ENCODE assay signal across 20 cellular contexts in the genomic region with DNA sequence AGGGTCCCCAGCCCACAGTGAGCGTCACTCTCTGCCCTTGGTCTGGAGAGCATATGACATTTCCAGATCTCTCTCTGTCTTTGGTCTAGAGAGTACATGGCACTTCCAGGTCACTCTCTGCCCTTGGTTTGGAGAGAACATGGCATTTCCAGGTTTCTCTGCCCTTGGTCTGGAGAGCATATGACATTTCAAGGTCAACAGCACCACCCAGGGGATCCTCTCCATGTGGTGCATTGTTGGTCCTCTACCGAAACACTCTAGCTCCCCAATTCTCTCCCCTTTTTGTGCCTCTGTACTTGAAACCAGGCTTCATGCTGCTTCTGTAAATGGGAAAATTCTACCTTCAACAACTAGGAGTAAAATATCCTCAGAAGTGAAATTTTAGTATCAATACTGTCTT.
DNase-seq lines count a peak whose midpoint lies in the region; ATAC-seq, FAIRE-seq and TF ChIP-seq lines count a peak whose summit lies in the region.
"Had no signal": no experiment of that assay in that cellular context is flagged by ENCODE, and none has a peak within 500 bp of the region (broad histone marks: within the 10 kb centered on the region; RNA-seq: fewer than 3 reads in every experiment).

No MANE protein-coding gene starts in this region.

- H2AFZ ChIP-seq in HepG2 (ENCODE audit: low read length) (no peak overlapping the region), GM23338 (no peak overlapping the region), GM12878 (ENCODE audit: control insufficient read depth, low read depth, low read length) (no peak overlapping the region)

- no peak overlapping the region for H3K27ac Mint-ChIP-seq in GM23338
- H3K27ac Mint-ChIP-seq: CD4-positive, alpha-beta memory T cell had no signal

- H3K27me3 ChIP-seq in HepG2 (ENCODE audit: control insufficient read depth in 1 of 2, insufficient read depth in 2 of 2, low read length in 2 of 2): no peaks in the 10 kb centered on the region
- H3K27me3 ChIP-seq in right lobe of liver: no peaks in the 10 kb centered on the region
- H3K27me3 ChIP-seq in GM23338 (ENCODE audit: insufficient read depth): no peaks in the 10 kb centered on the region
- H3K27me3 ChIP-seq in GM12878 (replicated peaks in 1 of 2; ENCODE audit: control insufficient read depth in 2 of 2, insufficient read depth in 2 of 2, low read length in 1 of 2): no peaks in the 10 kb centered on the region

- H3K27ac ChIP-seq in HepG2 (ENCODE audit: extremely low read length, insufficient read depth, low read length) (no peak overlapping the region), right lobe of liver (no peak overlapping the region), GM23338 (ENCODE audit: low read depth) (no peak overlapping the region), GM12878 (ENCODE audit: control insufficient read depth, insufficient read depth) (no peak overlapping the region), substantia nigra (ENCODE audit: low read depth, low read length, poor library complexity, severe bottlenecking) (no peak overlapping the region)

- DNase-seq in HepG2 (ENCODE audit: low spot score): no peak
- DNase-seq in right lobe of liver: no peak
- peak; percentile 2 for DNase-seq in GM23338 (ENCODE audit: low spot score)
- DNase-seq in GM12878 (ENCODE audit: low read depth, low spot score): no peak
- DNase-seq in substantia nigra (lab: John Stamatoyannopoulos, UW): no peak
- DNase-seq in A172 (ENCODE audit: low spot score): no peak
- no peak for DNase-seq in cerebellum (ENCODE audit: low spot score)
- DNase-seq: 8988T; C1 segment of cervical spinal cord; Calu3; CD4-positive, alpha-beta memory T cell; COR-L47; DMS153; DMS79 treated with DMSO at 0.1 percent for 48 hours; GF-D8; GOT3; H7; HCEC 1CT had no signal

- intact Hi-C loops in HepG2 (cut with micrococcal nuclease; ENCODE audit: unreplicated experiment) (loop anchor here (1.0 kb wide), 1 partner anchor 461 kb away; no protein-coding TSS in a partner anchor), right lobe of liver (cut with DNase I) (no loop called here), GM12878 (cut with micrococcal nuclease; ENCODE audit: unreplicated experiment) (no loop called here)

- H3K9me3 Mint-ChIP-seq in GM23338: peaks cover 41% of the 10 kb centered on the region

- H3K4me2 ChIP-seq in HepG2 (ENCODE audit: low read depth, low read length): no peak overlapping the region
- no peak overlapping the region for H3K4me2 ChIP-seq in GM23338
- no peak overlapping the region for H3K4me2 ChIP-seq in GM12878 (ENCODE audit: control insufficient read depth, insufficient read depth)

- H3K4me3 Mint-ChIP-seq in GM23338: no peak overlapping the region
- H3K4me3 Mint-ChIP-seq: CD4-positive, alpha-beta memory T cell had no signal

- no peaks in the 10 kb centered on the region for H3K27me3 Mint-ChIP-seq in GM23338 (ENCODE audit: insufficient read depth, low read depth, poor library complexity)

- in situ Hi-C loops in HepG2 (cut with HindIII; ENCODE audit: extremely low pct_ligation_motif_present, low pct_unique_long_range_greater_than_20kb): no loop called here
- in situ Hi-C loops in GM12878 (cut with MboI): no loop called here

- FAIRE-seq in HepG2 (lab: Jason Lieb, UNC): no peak
- FAIRE-seq in GM12878 (lab: Jason Lieb, UNC): no peak
- FAIRE-seq: GM12891, GM18507 had no signal

- 0 out of 2 replicates have a peak, but pooled peaks cover 8% of the 10 kb centered on the region for H3K9me2 ChIP-seq in GM23338 (ENCODE audit: insufficient read depth)

- H3K36me3 Mint-ChIP-seq in GM23338 (ENCODE audit: low read depth): peaks cover 30% of the 10 kb centered on the region
- H3K36me3 Mint-ChIP-seq: CD4-positive, alpha-beta memory T cell had no signal

- H4K20me1 ChIP-seq in HepG2 (ENCODE audit: insufficient read depth, low read length) (no peaks in the 10 kb centered on the region), GM23338 (replicated peaks; ENCODE audit: insufficient read depth) (no peaks in the 10 kb centered on the region), GM12878 (ENCODE audit: control insufficient read depth, insufficient read depth) (no peaks in the 10 kb centered on the region)

- H3K9me3 ChIP-seq in HepG2 (ENCODE audit: low read length) (no peaks in the 10 kb centered on the region), right lobe of liver (no peaks in the 10 kb centered on the region), GM12878 (replicated peaks; ENCODE audit: control insufficient read depth, insufficient read depth, low read length) (peaks cover 3% of the 10 kb centered on the region)

- WGBS in HepG2 (ENCODE audit: low lambda C conversion rate): 19% methylated on average over 2 of the region's 2 CpGs
- 71% methylated on average over 1 of the region's 2 CpGs for WGBS in right lobe of liver (ENCODE audit: insufficient coverage, low coverage, low lambda C conversion rate, missing lambda C conversion rate)
- WGBS in GM12878 (ENCODE audit: insufficient coverage, insufficient replicate concordance, low lambda C conversion rate, missing lambda C conversion rate): 31% methylated on average over 2 of the region's 2 CpGs

- H3K4me1 Mint-ChIP-seq in GM23338: no peaks in the 10 kb centered on the region
- H3K4me1 Mint-ChIP-seq: CD4-positive, alpha-beta memory T cell had no signal

- no peaks in the 10 kb centered on the region for H3F3A ChIP-seq in GM23338 (replicated peaks; ENCODE audit: low read depth)

- H3K4me3 ChIP-seq in HepG2 (replicated peaks in 1 of 3; ENCODE audit: insufficient read depth in 1 of 3, low read depth in 2 of 3, low read length in 3 of 3) (no peak overlapping the region), right lobe of liver (no peak overlapping the region), GM23338 (no peak overlapping the region), GM12878 (no peak overlapping the region)

- H3K79me2 ChIP-seq in HepG2 (ENCODE audit: insufficient read depth, low read length) (no peaks in the 10 kb centered on the region), GM23338 (replicated peaks; ENCODE audit: insufficient read depth) (no peaks in the 10 kb centered on the region), GM12878 (ENCODE audit: control insufficient read depth, insufficient read depth, low read length) (no peaks in the 10 kb centered on the region)

- CTCF ChIA-PET in HepG2 (lab: Yijun Ruan, JAX; ENCODE audit: low intra/inter-chr PET ratio, low total read pairs): no interaction called here
- CTCF ChIA-PET in GM12878 (lab: Yijun Ruan, JAX): interaction anchor here (1.3 kb wide), 2 partner anchors 160 to 461 kb away, joined by 4 to 5 read pairs; no protein-coding TSS in a partner anchor

- H3K36me3 ChIP-seq in HepG2 (replicated peaks in 1 of 2; ENCODE audit: control insufficient read depth in 1 of 2, insufficient read depth in 2 of 2, low read length in 2 of 2) (no peaks in the 10 kb centered on the region), right lobe of liver (no peaks in the 10 kb centered on the region), GM23338 (ENCODE audit: insufficient read depth) (peaks cover 15% of the 10 kb centered on the region; the same call in 1 of the 2 replicates), GM12878 (ENCODE audit: control insufficient read depth in 2 of 2, insufficient read depth in 2 of 2, low read length in 1 of 2) (no peaks in the 10 kb centered on the region)

- SMC1A ChIA-PET in GM12878 (lab: Charles Lee; ENCODE audit: uncharacterized antibody, unreplicated experiment): interaction anchor here (0.9 to 1.3 kb wide), 3 partner anchors 20 to 159 kb away, joined by 3 to 4 read pairs (median 3); no protein-coding TSS in a partner anchor

- H3K4me1 ChIP-seq in HepG2 (ENCODE audit: insufficient read depth, low read length): no peaks in the 10 kb centered on the region
- no peaks in the 10 kb centered on the region for H3K4me1 ChIP-seq in right lobe of liver
- no peaks in the 10 kb centered on the region for H3K4me1 ChIP-seq in GM23338 (ENCODE audit: insufficient read depth)
- H3K4me1 ChIP-seq in GM12878 (ENCODE audit: control insufficient read depth, insufficient read depth, low read length): no peaks in the 10 kb centered on the region

- TF ChIP-seq CTCF in HepG2 (CRISPR knock-in tag; IDR thresholded peaks at IDR 0.05) (peak; percentile 49), right lobe of liver (IDR thresholded peaks at IDR 0.05) (no peak), GM23338 (conservative IDR thresholded peaks at IDR 0.05; ENCODE audit: low read depth in 2 of 2) (peak in 1 of 2 experiments; percentile 25; a peak in 1 of 4 replicates), GM12878 (IDR thresholded peaks at IDR 0.05 in 2 of 3, conservative IDR thresholded peaks at IDR 0.05 in 1 of 3; ENCODE audit: control insufficient read depth in 2 of 3, extremely low read depth in 1 of 3, insufficient read depth in 1 of 3, low read depth in 3 of 3, low read length in 3 of 3) (no peak; a peak in 1 of 6 replicates)

- no peak overlapping the region for H3K9ac ChIP-seq in HepG2 (ENCODE audit: insufficient read depth, low read depth, low read length)
- H3K9ac ChIP-seq in GM12878 (ENCODE audit: control insufficient read depth, insufficient read depth, low read length): no peak overlapping the region

- TF ChIP-seq POLR2A in HepG2 (IDR thresholded peaks at IDR 0.05; ENCODE audit: insufficient read depth in 1 of 2, low read depth in 2 of 2, low read length in 2 of 2) (no peak), right lobe of liver (IDR thresholded peaks at IDR 0.05) (no peak), GM12878 (IDR thresholded peaks at IDR 0.05; ENCODE audit: low read depth, low read length) (no peak)

- POLR2A ChIA-PET in HepG2 (lab: Yijun Ruan, JAX) (no interaction called here), GM12878 (lab: Charles Lee) (no interaction called here)

- BruUV-seq in HepG2 (replicated peaks; lab: Mats Ljungman, UMichigan): no TSS peak
- BruUV-seq in GM12878 (replicated peaks; lab: Mats Ljungman, UMichigan): no TSS peak

- RAD21 ChIA-PET in GM12878 (lab: Charles Lee; ENCODE audit: unreplicated experiment): interaction anchor here (1.8 kb wide), 1 partner anchor 460 kb away, joined by 4 read pairs; no protein-coding TSS in a partner anchor

- no peak for TF ChIP-seq RAD21 in HepG2 (CRISPR knock-in tag; IDR thresholded peaks at IDR 0.05)
- TF ChIP-seq RAD21 in GM12878 (IDR thresholded peaks at IDR 0.05; ENCODE audit: insufficient read depth, low read depth, low read length): peak; percentile 23; the same call in 1 of the 2 replicates

- ATAC-seq in HepG2 (peak; percentile 40; the same call in 1 of the 3 replicates), right lobe of liver (no peak), GM23338 (no peak), GM12878 (no peak)

- TF ChIP-seq EP300 in HepG2 (IDR thresholded peaks at IDR 0.05; ENCODE audit: low read depth in 2 of 2, low read length in 2 of 2) (no peak), HepG2 (CRISPR knock-in tag; IDR thresholded peaks at IDR 0.05; ENCODE audit: borderline replicate concordance) (no peak), GM12878 (IDR thresholded peaks at IDR 0.05; ENCODE audit: borderline replicate concordance in 1 of 2, control insufficient read depth in 1 of 2, low read depth in 2 of 2, low read length in 2 of 2) (no peak)

TF ChIP-seq in GM23338, 12 proteins besides CTCF, POLR2A, EP300 and RAD21 (continues in another document):
- no peak for TF ChIP-seq EZH2 (IDR thresholded peaks at IDR 0.05; ENCODE audit: low read depth, unreplicated experiment)

TF ChIP-seq in GM12878, 131 proteins besides CTCF, POLR2A, EP300 and RAD21 (continues in another document):
- TF ChIP-seq CHD4 (IDR thresholded peaks at IDR 0.05) (no peak), PAX8 (IDR thresholded peaks at IDR 0.05) (no peak), GATAD2B (conservative IDR thresholded peaks at IDR 0.05; ENCODE audit: low read depth) (no peak)
